Comparison of ENCODE assay signal across 2 cellular contexts in the genomic region with DNA sequence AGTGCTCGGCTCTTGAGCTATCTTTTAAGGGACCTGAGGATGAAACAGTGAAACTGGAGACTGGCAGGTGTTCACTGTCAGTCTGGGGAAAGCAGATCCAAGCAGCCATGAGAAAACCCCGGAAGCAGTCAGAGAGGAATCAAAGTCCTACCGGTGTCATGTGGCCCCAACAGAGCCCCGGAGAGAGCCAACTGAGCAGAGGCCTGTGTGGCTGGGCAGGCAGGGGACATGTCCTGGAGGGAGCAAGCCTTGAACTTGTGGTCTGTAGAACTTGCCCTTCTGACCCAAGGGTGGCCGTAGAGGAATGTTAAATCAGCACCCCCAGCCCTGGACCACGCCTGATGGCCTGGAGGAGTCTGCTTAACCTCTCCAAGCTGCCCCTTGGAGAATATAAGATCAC.
TF ChIP-seq lines count a peak whose summit lies in the region.

No MANE protein-coding gene starts in this region.

TF ChIP-seq in HepG2, 621 proteins besides CTCF, POLR2A, EP300 and RAD21 (continued from another document):
- TF ChIP-seq CEBPG (CRISPR knock-in tag; IDR thresholded peaks at IDR 0.05) = no peak
- TF ChIP-seq, protein P1, sequence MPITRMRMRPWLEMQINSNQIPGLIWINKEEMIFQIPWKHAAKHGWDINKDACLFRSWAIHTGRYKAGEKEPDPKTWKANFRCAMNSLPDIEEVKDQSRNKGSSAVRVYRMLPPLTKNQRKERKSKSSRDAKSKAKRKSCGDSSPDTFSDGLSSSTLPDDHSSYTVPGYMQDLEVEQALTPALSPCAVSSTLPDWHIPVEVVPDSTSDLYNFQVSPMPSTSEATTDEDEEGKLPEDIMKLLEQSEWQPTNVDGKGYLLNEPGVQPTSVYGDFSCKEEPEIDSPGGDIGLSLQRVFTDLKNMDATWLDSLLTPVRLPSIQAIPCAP (CRISPR knock-in tag; IDR thresholded peaks at IDR 0.05; ENCODE audit: low read depth) = no peak
- TF ChIP-seq ZNF232 (CRISPR knock-in tag; IDR thresholded peaks at IDR 0.05; ENCODE audit: borderline replicate concordance) = no peak
- no peak for TF ChIP-seq NFIB (CRISPR knock-in tag; IDR thresholded peaks at IDR 0.05; ENCODE audit: borderline replicate concordance)
- peak; percentile 59 for TF ChIP-seq GABPB1 (CRISPR knock-in tag; IDR thresholded peaks at IDR 0.05)
- peak; percentile 35 for TF ChIP-seq GABPA (IDR thresholded peaks at IDR 0.05; ENCODE audit: low read depth, low read length)
- peak; percentile 60 for TF ChIP-seq GABPA (CRISPR knock-in tag; IDR thresholded peaks at IDR 0.05; ENCODE audit: low read depth)
- TF ChIP-seq RBAK (CRISPR knock-in tag; IDR thresholded peaks at IDR 0.05) = no peak
- TF ChIP-seq ZNF768 (CRISPR knock-in tag; IDR thresholded peaks at IDR 0.05) = no peak
- TF ChIP-seq NR2C2 (CRISPR knock-in tag; IDR thresholded peaks at IDR 0.05; ENCODE audit: borderline replicate concordance) = peak; percentile 79
- TF ChIP-seq RELA (CRISPR knock-in tag; IDR thresholded peaks at IDR 0.05) = no peak
- TF ChIP-seq RXRA (CRISPR knock-in tag; IDR thresholded peaks at IDR 0.05) = no peak
- TF ChIP-seq, protein P2, sequence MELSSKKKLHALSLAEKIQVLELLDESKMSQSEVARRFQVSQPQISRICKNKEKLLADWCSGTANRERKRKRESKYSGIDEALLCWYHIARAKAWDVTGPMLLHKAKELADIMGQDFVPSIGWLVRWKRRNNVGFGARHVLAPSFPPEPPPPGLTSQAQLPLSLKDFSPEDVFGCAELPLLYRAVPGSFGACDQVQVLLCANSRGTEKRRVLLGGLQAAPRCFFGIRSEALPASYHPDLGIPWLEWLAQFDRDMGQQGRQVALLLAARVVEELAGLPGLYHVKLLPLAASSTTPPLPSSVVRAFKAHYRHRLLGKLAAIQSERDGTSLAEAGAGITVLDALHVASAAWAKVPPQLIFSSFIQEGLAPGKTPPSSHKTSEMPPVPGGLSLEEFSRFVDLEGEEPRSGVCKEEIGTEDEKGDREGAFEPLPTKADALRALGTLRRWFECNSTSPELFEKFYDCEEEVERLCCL (CRISPR knock-in tag; IDR thresholded peaks at IDR 0.05; ENCODE audit: borderline replicate concordance) = no peak
- no peak for TF ChIP-seq ZNF383 (CRISPR knock-in tag; IDR thresholded peaks at IDR 0.05; ENCODE audit: borderline replicate concordance)
- no peak for TF ChIP-seq ZNF773 (CRISPR knock-in tag; IDR thresholded peaks at IDR 0.05; ENCODE audit: borderline replicate concordance)
- no peak for TF ChIP-seq ZBTB20 (CRISPR knock-in tag; IDR thresholded peaks at IDR 0.05; ENCODE audit: borderline replicate concordance, low read depth)
- no peak for TF ChIP-seq ELF1 (CRISPR knock-in tag; IDR thresholded peaks at IDR 0.05)

TF ChIP-seq in H1, 55 proteins besides CTCF, POLR2A, EP300 and RAD21 (continued from another document):
- TF ChIP-seq JUN (IDR thresholded peaks at IDR 0.05; ENCODE audit: low read depth, low read length) (no peak), CHD2 (IDR thresholded peaks at IDR 0.05; ENCODE audit: low read length) (no peak)
